ENCODE assay signal across 9 cellular contexts in the genomic region with DNA sequence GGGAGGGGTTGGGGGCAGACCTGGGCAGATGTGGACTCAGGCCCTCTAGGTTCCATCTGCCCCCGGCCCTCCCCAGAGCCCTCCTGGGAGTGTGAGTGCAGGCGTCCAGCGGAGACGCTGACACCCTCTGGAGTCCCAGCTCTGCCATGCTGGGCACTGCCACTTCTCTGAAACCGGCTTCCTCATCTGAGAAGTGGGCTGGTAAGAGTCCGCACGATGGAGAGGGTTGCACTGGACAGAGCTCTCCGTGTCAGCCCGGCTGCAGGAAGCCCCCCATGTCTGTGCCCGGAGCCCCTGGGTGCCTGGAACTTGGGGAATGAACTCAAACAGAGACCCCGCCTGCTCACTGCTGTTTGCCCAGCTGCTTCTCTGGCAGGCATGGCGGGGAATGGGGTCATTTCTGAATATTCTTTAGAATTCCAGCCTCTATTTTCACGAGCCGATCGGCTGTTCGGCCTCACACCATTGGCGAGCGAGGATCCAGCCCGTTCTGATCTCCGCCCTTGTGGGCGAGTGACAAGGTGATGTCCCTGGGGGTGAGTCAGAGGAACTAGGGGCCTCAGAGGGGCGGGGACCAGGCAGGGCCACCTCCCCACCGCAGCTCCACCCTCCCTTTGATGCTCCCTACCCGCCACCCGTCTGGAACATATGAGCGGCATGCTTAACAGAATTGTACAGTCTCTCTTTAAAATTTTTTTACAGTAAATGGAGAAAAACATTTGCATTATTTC. TPM values are rescaled to one million over a fixed set of nuclear protein-coding genes. Genes with fewer than 3 reads are reported as not detected.
DNase-seq lines count a peak whose midpoint lies in the region; ATAC-seq, FAIRE-seq and TF ChIP-seq lines count a peak whose summit lies in the region.
"Had no signal": no experiment of that assay in that cellular context is flagged by ENCODE, and none has a peak within 500 bp of the region (broad histone marks: within the 10 kb centered on the region; RNA-seq: fewer than 3 reads in every experiment).

No MANE protein-coding gene starts in this region.

- H3K9me3 Mint-ChIP-seq in stimulated activated memory B cell treated with anti-CD40 and anti-IgM and Interleukin-4, amounts not matched to agents 10 μg/mL and 1 μg/mL and 100 μg/mL, for 72 hours, result no peaks in the 10 kb centered on the region
- H3K9me3 Mint-ChIP-seq in osteocyte (ENCODE audit: unreplicated experiment), result no peaks in the 10 kb centered on the region

- ATAC-seq in stimulated activated memory B cell treated with anti-CD40 and anti-IgM and Interleukin-4, amounts not matched to agents 10 μg/mL and 1 μg/mL and 100 μg/mL, for 72 hours, result peak; percentile 85

- no peak for FAIRE-seq in GM12891 (lab: Jason Lieb, UNC)

- H3K36me3 Mint-ChIP-seq in stimulated activated memory B cell treated with anti-CD40 and anti-IgM and Interleukin-4, amounts not matched to agents 10 μg/mL and 1 μg/mL and 100 μg/mL, for 72 hours, result no peaks in the 10 kb centered on the region
- H3K36me3 Mint-ChIP-seq in osteocyte (ENCODE audit: unreplicated experiment), result no peaks in the 10 kb centered on the region

- no peak for TF ChIP-seq CTCF in osteocyte (IDR thresholded peaks at IDR 0.05)

- H3K4me3 Mint-ChIP-seq in stimulated activated memory B cell treated with anti-CD40 and anti-IgM and Interleukin-4, amounts not matched to agents 10 μg/mL and 1 μg/mL and 100 μg/mL, for 72 hours, result no peak overlapping the region
- H3K4me3 Mint-ChIP-seq in osteocyte (ENCODE audit: unreplicated experiment), result no peak overlapping the region

- TF ChIP-seq POLR2A in GM12891 (IDR thresholded peaks at IDR 0.05; ENCODE audit: low read depth, low read length), result no peak

- no peak overlapping the region for H3K27ac Mint-ChIP-seq in stimulated activated memory B cell treated with anti-CD40 and anti-IgM and Interleukin-4, amounts not matched to agents 10 μg/mL and 1 μg/mL and 100 μg/mL, for 72 hours
- no peak overlapping the region for H3K27ac Mint-ChIP-seq in osteocyte (ENCODE audit: unreplicated experiment)

- H3K4me1 Mint-ChIP-seq in stimulated activated memory B cell treated with anti-CD40 and anti-IgM and Interleukin-4, amounts not matched to agents 10 μg/mL and 1 μg/mL and 100 μg/mL, for 72 hours, result peaks cover 24% of the 10 kb centered on the region
- no peaks in the 10 kb centered on the region for H3K4me1 Mint-ChIP-seq in osteocyte (ENCODE audit: unreplicated experiment)

- DNase-seq in NCI-H82 (lab: John Stamatoyannopoulos, UW) (peak; percentile 16), NCI-H82 treated with DMSO at 0.1 percent for 48 hours (lab: John Stamatoyannopoulos, UW; ENCODE audit: unreplicated experiment) (no peak), iPS-NIHi7 (ENCODE audit: extremely low spot score) (peak; percentile 77), GM12891 (ENCODE audit: insufficient read length, low spot score) (no peak), osteocyte (ENCODE audit: extremely low spot score, unreplicated experiment) (no peak), NCI-H1930 (lab: John Stamatoyannopoulos, UW) (no peak)
- DNase-seq in activated CD8-positive, alpha-beta memory T cell treated with anti-CD3 and anti-CD28 coated beads for 4 hours (ENCODE audit: low read depth in 2 of 2), result peak; percentile 34 to 63

- peaks cover 77% of the 10 kb centered on the region for H3K27me3 Mint-ChIP-seq in stimulated activated memory B cell treated with anti-CD40 and anti-IgM and Interleukin-4, amounts not matched to agents 10 μg/mL and 1 μg/mL and 100 μg/mL, for 72 hours
- H3K27me3 Mint-ChIP-seq in osteocyte (ENCODE audit: unreplicated experiment), result peaks cover 27% of the 10 kb centered on the region

TF ChIP-seq in GM12891, 5 proteins besides CTCF, POLR2A, EP300 and RAD21:
- TF ChIP-seq POU2F2 (IDR thresholded peaks at IDR 0.05; ENCODE audit: low read depth, low read length) (no peak), POLR2AphosphoS5 (IDR thresholded peaks at IDR 0.05; ENCODE audit: low read depth, low read length) (no peak), PAX5 (IDR thresholded peaks at IDR 0.05; ENCODE audit: insufficient read depth, low read length, severe bottlenecking) (no peak), TAF1 (IDR thresholded peaks at IDR 0.05; ENCODE audit: low read depth, low read length) (no peak), SPI1 (IDR thresholded peaks at IDR 0.05; ENCODE audit: low read depth, low read length) (no peak)

RNA-seq across cellular contexts. Expression of gene GATA5, which starts 47.8 kb away (rescaled TPM):
- 0.04 TPM for polyA plus RNA-seq in GM12891 (2012; ENCODE audit: low read depth, missing spikeins)
- not detected in 2 replicates for total RNA-seq in osteocyte
- total RNA-seq: fibroblast of villous mesenchyme had no signal

Comparison
In these comparisons a context has a peak if more than half of its experiments do, and no peak if none do; other contexts are left out.
1. DNase-seq: peak in NCI-H82 (single experiment), activated CD8-positive, alpha-beta memory T cell treated with anti-CD3 and anti-CD28 coated beads for 4 hours (2 of 2) and iPS-NIHi7 (single experiment); none in NCI-H82 treated with DMSO at 0.1 percent for 48 hours (single experiment), GM12891 (single experiment), osteocyte (single experiment) and NCI-H1930 (0 of 2).